In genomic region chr6:52157301-52157930, GRCh38 we compare ENCODE assay signal across 8 cellular contexts. TPM values are rescaled to one million over a fixed set of nuclear protein-coding genes. Genes with fewer than 3 reads are reported as not detected.
A peak's percentile ranks its signal among the peaks of the same experiment; 100 is the strongest.
DNase-seq lines count a peak whose midpoint lies in the region; ATAC-seq and TF ChIP-seq lines count a peak whose summit lies in the region.

No MANE protein-coding gene starts in this region.

- ATAC-seq in HG03060 (IDR thresholded peaks at IDR 0.05; ENCODE audit: low read depth, unreplicated experiment), result peak; percentile 80
- ATAC-seq in stimulated activated effector memory CD8-positive, alpha-beta T cell treated with anti-CD3 and anti-CD28 coated beads, Interleukin-12 subunit alpha, Interleukin-12 subunit beta, amount 100 ng/mL, for 72 hours, result peak; percentile 87
- no peak for ATAC-seq in GM19324 (IDR thresholded peaks at IDR 0.05; ENCODE audit: low FRiP score, unreplicated experiment)

- BruUV-seq in Calu3 (replicated peaks; lab: Mats Ljungman, UMichigan), result no TSS peak

- peak overlapping the region; percentile 88 for H3K27ac Mint-ChIP-seq in stimulated activated effector memory CD8-positive, alpha-beta T cell treated with anti-CD3 and anti-CD28 coated beads, Interleukin-12 subunit alpha, Interleukin-12 subunit beta, amount 100 ng/mL, for 72 hours
- no peak overlapping the region for H3K27ac Mint-ChIP-seq in Calu3 (ENCODE audit: unreplicated experiment)

- peak overlapping the region; percentile 33 for H3K4me3 Mint-ChIP-seq in stimulated activated effector memory CD8-positive, alpha-beta T cell treated with anti-CD3 and anti-CD28 coated beads, Interleukin-12 subunit alpha, Interleukin-12 subunit beta, amount 100 ng/mL, for 72 hours
- no peak overlapping the region for H3K4me3 Mint-ChIP-seq in Calu3 (ENCODE audit: low read depth, unreplicated experiment)

- TF ChIP-seq CTCF in Calu3 (IDR thresholded peaks at IDR 0.05; ENCODE audit: unreplicated experiment), result no peak

- H3K27me3 Mint-ChIP-seq in Calu3 (ENCODE audit: unreplicated experiment), result no peaks in the 10 kb centered on the region

- no peaks in the 10 kb centered on the region for H3K9me3 Mint-ChIP-seq in stimulated activated effector memory CD8-positive, alpha-beta T cell treated with anti-CD3 and anti-CD28 coated beads, Interleukin-12 subunit alpha, Interleukin-12 subunit beta, amount 100 ng/mL, for 72 hours
- H3K9me3 Mint-ChIP-seq in Calu3 (ENCODE audit: low read depth, unreplicated experiment), result no peaks in the 10 kb centered on the region

- CTCF ChIA-PET in Calu3 (lab: Charles Lee), result interaction anchor here (0.5 to 0.7 kb wide), 3 partner anchors 42 to 112 kb away, joined by 3 to 7 read pairs (median 3); no protein-coding TSS in a partner anchor

- intact Hi-C loops in Calu3 (cut with micrococcal nuclease; ENCODE audit: unreplicated experiment), result loop anchor here (5.0 kb wide), 1 partner anchor 70 kb away; the partner anchor contains the start of gene PKHD1

- H3K36me3 Mint-ChIP-seq in stimulated activated effector memory CD8-positive, alpha-beta T cell treated with anti-CD3 and anti-CD28 coated beads, Interleukin-12 subunit alpha, Interleukin-12 subunit beta, amount 100 ng/mL, for 72 hours, result peaks cover 28% of the 10 kb centered on the region
- H3K36me3 Mint-ChIP-seq in Calu3 (ENCODE audit: insufficient read depth, unreplicated experiment), result peaks cover 5% of the 10 kb centered on the region

- DNase-seq in activated T-cell treated with anti-CD3 and anti-CD28 coated beads for 48 hours (ENCODE audit: low read depth) (peak; percentile 49), Calu3 (no peak), 8988T (no peak)
- no peak for DNase-seq in activated T-cell treated with anti-CD3 and anti-CD28 coated beads, Interleukin-2, amount 50 U/mL, for 1 hour
- DNase-seq in activated naive CD4-positive, alpha-beta T cell treated with anti-CD3 and anti-CD28 coated beads, Interleukin-2, amount 50 U/mL, for 16 hours, result peak; percentile 21
- peak in 1 of 2 donors; percentile 65 for DNase-seq in stimulated activated effector memory CD8-positive, alpha-beta T cell treated with anti-CD3 and anti-CD28 coated beads, Interleukin-12 subunit alpha, Interleukin-12 subunit beta, amount 100 ng/mL, for 72 hours (ENCODE audit: low spot score in 2 of 2)

- peaks cover 59% of the 10 kb centered on the region for H3K4me1 Mint-ChIP-seq in stimulated activated effector memory CD8-positive, alpha-beta T cell treated with anti-CD3 and anti-CD28 coated beads, Interleukin-12 subunit alpha, Interleukin-12 subunit beta, amount 100 ng/mL, for 72 hours
- peaks cover 42% of the 10 kb centered on the region for H3K4me1 Mint-ChIP-seq in Calu3 (ENCODE audit: low read depth, unreplicated experiment)

RNA-seq across cellular contexts. Expression of gene IL17A, which starts 28.8 kb away (rescaled TPM):
- total RNA-seq in Calu3 (2022), result not detected in 2 replicates

Comparison
In these comparisons a context has a peak if more than half of its experiments do, and no peak if none do; other contexts are left out.
1. DNase-seq: peak in activated T-cell treated with anti-CD3 and anti-CD28 coated beads for 48 hours (single experiment) and activated naive CD4-positive, alpha-beta T cell treated with anti-CD3 and anti-CD28 coated beads, Interleukin-2, amount 50 U/mL, for 16 hours (single experiment); none in activated T-cell treated with anti-CD3 and anti-CD28 coated beads, Interleukin-2, amount 50 U/mL, for 1 hour (single experiment), Calu3 (single experiment) and 8988T (single experiment).